In the genomic region with DNA sequence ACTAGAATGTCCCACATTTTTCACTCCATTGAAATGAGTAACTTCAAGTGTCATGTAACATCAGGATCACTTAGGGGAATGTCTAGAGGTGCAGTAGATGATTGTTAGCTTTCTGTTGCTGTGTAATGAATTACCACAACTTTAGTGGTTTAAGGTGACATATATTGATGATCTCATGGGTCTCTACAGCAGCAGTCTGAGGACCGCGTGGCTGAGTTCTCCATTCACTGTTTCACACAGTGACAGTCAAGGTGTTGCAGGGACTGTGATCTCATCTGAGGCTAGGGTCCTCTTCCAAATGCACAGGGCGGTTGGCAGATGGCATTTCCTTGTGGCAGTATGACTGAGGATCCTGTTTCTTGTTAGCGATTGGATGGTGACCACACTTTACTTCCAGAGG, we compare ENCODE assay signal across 8 cellular contexts.
DNase-seq lines count a peak whose midpoint lies in the region; ATAC-seq and FAIRE-seq lines count a peak whose summit lies in the region.

No MANE protein-coding gene starts in this region.

- H2BK120ac ChIP-seq in trophoblast cell (ENCODE audit: insufficient read depth, low read length, poor library complexity): no peak overlapping the region

- DNase-seq in GM18507 (ENCODE audit: extremely low spot score, insufficient read length, low read depth) (no peak), trophoblast cell (no peak), ecto neural progenitor cell (ENCODE audit: low spot score) (no peak), NCI-H82 treated with DMSO at 0.1 percent for 48 hours (lab: John Stamatoyannopoulos, UW; ENCODE audit: unreplicated experiment) (no peak), RPMI8226 (no peak)
- peak; percentile 33 to 55 for DNase-seq in activated CD4-positive, alpha-beta T cell treated with anti-CD3 and anti-CD28 coated beads, Interleukin-2, amount 50 U/mL, for 48 hours
- no peak for DNase-seq in natural killer cell treated with Interleukin-12 subunit alpha and Interleukin-12 subunit beta and Interleukin-15 and Interleukin-18, amount 100 ng/mL, for 72 hours (ENCODE audit: low spot score)

- ATAC-seq in HG02943 (IDR thresholded peaks at IDR 0.05; ENCODE audit: low read depth, unreplicated experiment): peak; percentile 58
- ATAC-seq in natural killer cell treated with Interleukin-12 subunit alpha and Interleukin-12 subunit beta and Interleukin-15 and Interleukin-18, amount 100 ng/mL, for 72 hours: peak; percentile 87 to 90

- H3K36me3 ChIP-seq in trophoblast cell (ENCODE audit: control insufficient read depth in 1 of 2, insufficient read depth in 2 of 2, low read length in 2 of 2): no peaks in the 10 kb centered on the region

- H2AK5ac ChIP-seq in trophoblast cell (ENCODE audit: low read length): no peak overlapping the region

- H2BK5ac ChIP-seq in trophoblast cell (ENCODE audit: low read depth, low read length, poor library complexity): no peak overlapping the region

- H4K8ac ChIP-seq in trophoblast cell (ENCODE audit: low read depth, low read length): no peak overlapping the region

- H3K79me2 ChIP-seq in trophoblast cell (ENCODE audit: control insufficient read depth, insufficient read depth, low read length, poor library complexity): no peaks in the 10 kb centered on the region

- peak overlapping the region; percentile 81 for H3K4me3 Mint-ChIP-seq in natural killer cell treated with Interleukin-12 subunit alpha and Interleukin-12 subunit beta and Interleukin-15 and Interleukin-18, amount 100 ng/mL, for 72 hours

- no peak overlapping the region for H3K4me2 ChIP-seq in trophoblast cell (ENCODE audit: low read length)

- no peak overlapping the region for H3K23ac ChIP-seq in trophoblast cell (ENCODE audit: low read length)

- no peak overlapping the region for H4K12ac ChIP-seq in trophoblast cell (ENCODE audit: low read depth, low read length)

- peak overlapping the region; percentile 89 to 97 for H3K27ac Mint-ChIP-seq in natural killer cell treated with Interleukin-12 subunit alpha and Interleukin-12 subunit beta and Interleukin-15 and Interleukin-18, amount 100 ng/mL, for 72 hours

- no peaks in the 10 kb centered on the region for H3K79me1 ChIP-seq in trophoblast cell (ENCODE audit: low read length)

- peak; percentile 78 for FAIRE-seq in GM18507 (lab: Jason Lieb, UNC)

- H3K27ac ChIP-seq in trophoblast cell (ENCODE audit: low read depth, low read length): no peak overlapping the region

- H3K4me1 Mint-ChIP-seq in natural killer cell treated with Interleukin-12 subunit alpha and Interleukin-12 subunit beta and Interleukin-15 and Interleukin-18, amount 100 ng/mL, for 72 hours (ENCODE audit: low read depth in 2 of 2): peaks cover 40 to 46% of the 10 kb centered on the region in 2 donors

- no peaks in the 10 kb centered on the region for H3K27me3 Mint-ChIP-seq in natural killer cell treated with Interleukin-12 subunit alpha and Interleukin-12 subunit beta and Interleukin-15 and Interleukin-18, amount 100 ng/mL, for 72 hours

- H3K9ac ChIP-seq in trophoblast cell (ENCODE audit: low read length): no peak overlapping the region

- H3K4ac ChIP-seq in trophoblast cell (ENCODE audit: low read depth, low read length): no peak overlapping the region

- H2AFZ ChIP-seq in trophoblast cell (ENCODE audit: insufficient read depth, low read length, poor library complexity): no peak overlapping the region

- no peaks in the 10 kb centered on the region for H3K4me1 ChIP-seq in trophoblast cell (ENCODE audit: control insufficient read depth in 1 of 2, insufficient read depth in 2 of 2, low read length in 2 of 2)

- H3K36me3 Mint-ChIP-seq in natural killer cell treated with Interleukin-12 subunit alpha and Interleukin-12 subunit beta and Interleukin-15 and Interleukin-18, amount 100 ng/mL, for 72 hours: peaks cover 12% of the 10 kb centered on the region

- H3K18ac ChIP-seq in trophoblast cell (ENCODE audit: low read length): no peak overlapping the region

- H3K9me3 Mint-ChIP-seq in natural killer cell treated with Interleukin-12 subunit alpha and Interleukin-12 subunit beta and Interleukin-15 and Interleukin-18, amount 100 ng/mL, for 72 hours: no peaks in the 10 kb centered on the region

- no peak overlapping the region for H2BK12ac ChIP-seq in trophoblast cell (ENCODE audit: low read length)

- no CpG with 5 or more reads among the region's 4 CpGs for WGBS in trophoblast cell (ENCODE audit: extremely low coverage, insufficient coverage, insufficient read length)

- no peak overlapping the region for H3K4me3 ChIP-seq in trophoblast cell (ENCODE audit: low read depth, low read length)

- H3K9me3 ChIP-seq in trophoblast cell (ENCODE audit: insufficient read depth, low read depth, low read length): no peaks in the 10 kb centered on the region

- H3K27me3 ChIP-seq in trophoblast cell (ENCODE audit: insufficient read depth, low read length): no peaks in the 10 kb centered on the region

- H3K14ac ChIP-seq in trophoblast cell (ENCODE audit: low read length): no peak overlapping the region

- H4K91ac ChIP-seq in trophoblast cell (ENCODE audit: low read depth, low read length): no peak overlapping the region

Comparison
In these comparisons a context has a peak if more than half of its experiments do, and no peak if none do; other contexts are left out.
1. DNase-seq: peak in activated CD4-positive, alpha-beta T cell treated with anti-CD3 and anti-CD28 coated beads, Interleukin-2, amount 50 U/mL, for 48 hours (2 of 2); none in GM18507 (single experiment), natural killer cell treated with Interleukin-12 subunit alpha and Interleukin-12 subunit beta and Interleukin-15 and Interleukin-18, amount 100 ng/mL, for 72 hours (single experiment), trophoblast cell (0 of 2), ecto neural progenitor cell (single experiment), NCI-H82 treated with DMSO at 0.1 percent for 48 hours (single experiment) and RPMI8226 (single experiment).